ENCODE assay signal across 19 cellular contexts in the genomic region with DNA sequence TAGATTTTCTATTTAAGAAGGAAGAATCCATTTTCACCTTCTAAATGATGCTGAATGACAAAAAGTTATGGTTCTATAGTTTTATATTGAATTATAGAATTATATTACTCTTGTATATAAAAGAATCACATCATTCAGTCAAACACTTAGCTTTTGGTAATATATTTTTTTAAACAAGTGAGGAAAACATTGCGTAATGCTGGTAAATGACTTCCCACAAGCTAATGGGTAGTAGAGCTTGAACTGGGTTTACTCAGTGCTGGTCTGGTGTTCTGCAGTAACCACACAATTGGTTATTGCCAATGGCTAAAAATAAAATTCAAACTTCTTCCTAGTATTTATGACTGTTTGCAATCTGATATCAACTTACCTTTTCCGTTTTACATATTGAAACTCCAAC. TPM values are rescaled to one million over a fixed set of nuclear protein-coding genes. Genes with fewer than 3 reads are reported as not detected.
"Had no signal": no experiment of that assay in that cellular context is flagged by ENCODE, and none has a peak within 500 bp of the region (broad histone marks: within the 10 kb centered on the region; RNA-seq: fewer than 3 reads in every experiment).

No MANE protein-coding gene starts in this region.

- H3K9me3 ChIP-seq: gastrocnemius medialis, left ventricle myocardium inferior, prostate gland, thyroid gland had no signal

- H3K27me3 Mint-ChIP-seq: activated B cell treated with CpG ODN at 0.5 μM for 24 hours; stimulated activated naive B cell treated with anti-CD40 and anti-IgM and Interleukin-4, amounts not matched to agents 10 μg/mL and 1 μg/mL and 100 μg/mL, for 72 hours had no signal

- H3K4me1 Mint-ChIP-seq: activated B cell treated with CpG ODN at 0.5 μM for 24 hours; activated CD4-positive, alpha-beta memory T cell treated with anti-CD3 and anti-CD28 coated beads, Interleukin-2, amount 10 ng/mL, durations not matched to agents 7 days and 5 days; activated CD8-positive, alpha-beta memory T cell treated with anti-CD3 and anti-CD28 coated beads, Interleukin-2, amount 10 ng/mL, durations not matched to agents 7 days and 5 days; activated T-helper 17 cell treated with anti-CD3 and anti-CD28 coated beads, Interleukin-2, amount 50 U/mL, for 72 hours; stimulated activated naive B cell treated with anti-CD40 and anti-IgM and Interleukin-4, amounts not matched to agents 10 μg/mL and 1 μg/mL and 100 μg/mL, for 72 hours had no signal

- DNase-seq: activated B cell treated with CpG ODN at 0.5 μM for 24 hours; activated CD4-positive, alpha-beta memory T cell treated with anti-CD3 and anti-CD28 coated beads, Interleukin-2, amount 10 ng/mL, durations not matched to agents 7 days and 5 days; activated CD4-positive, alpha-beta T cell treated with anti-CD3 and anti-CD28 coated beads for 4 hours; activated CD8-positive, alpha-beta memory T cell treated with anti-CD3 and anti-CD28 coated beads, Interleukin-2, amount 10 ng/mL, durations not matched to agents 7 days and 5 days; activated naive CD4-positive, alpha-beta T cell; activated naive CD8-positive, alpha-beta T cell treated with anti-CD3 and anti-CD28 coated beads for 36 hours; amygdala; effector memory CD8-positive, alpha-beta T cell; gastrocnemius medialis; head of caudate nucleus; kidney glomerular epithelial cell; left ventricle myocardium inferior; occipital lobe; stimulated activated naive B cell treated with anti-CD40 and anti-IgM and Interleukin-4, amounts not matched to agents 10 μg/mL and 1 μg/mL and 100 μg/mL, for 72 hours; T-cell; thyroid gland had no signal

- H3K36me3 Mint-ChIP-seq: activated CD8-positive, alpha-beta memory T cell treated with anti-CD3 and anti-CD28 coated beads, Interleukin-2, amount 10 ng/mL, durations not matched to agents 7 days and 5 days; activated naive CD8-positive, alpha-beta T cell treated with anti-CD3 and anti-CD28 coated beads for 36 hours; stimulated activated naive B cell treated with anti-CD40 and anti-IgM and Interleukin-4, amounts not matched to agents 10 μg/mL and 1 μg/mL and 100 μg/mL, for 72 hours; T-cell had no signal

- H3K4me1 ChIP-seq: prostate gland, thyroid gland had no signal

- H3K9me3 Mint-ChIP-seq: activated B cell treated with CpG ODN at 0.5 μM for 24 hours; activated CD4-positive, alpha-beta memory T cell treated with anti-CD3 and anti-CD28 coated beads, Interleukin-2, amount 10 ng/mL, durations not matched to agents 7 days and 5 days; activated naive CD8-positive, alpha-beta T cell treated with anti-CD3 and anti-CD28 coated beads for 36 hours; activated T-helper 17 cell treated with anti-CD3 and anti-CD28 coated beads, Interleukin-2, amount 50 U/mL, for 72 hours; effector memory CD8-positive, alpha-beta T cell; stimulated activated naive B cell treated with anti-CD40 and anti-IgM and Interleukin-4, amounts not matched to agents 10 μg/mL and 1 μg/mL and 100 μg/mL, for 72 hours; T-cell had no signal

- H3K27ac ChIP-seq: gastrocnemius medialis, left ventricle myocardium inferior, prostate gland, thyroid gland had no signal

- H3K27me3 ChIP-seq: gastrocnemius medialis, thyroid gland had no signal

- H3K36me3 ChIP-seq: gastrocnemius medialis, left ventricle myocardium inferior, prostate gland, thyroid gland had no signal

- H3K4me3 Mint-ChIP-seq: activated B cell treated with CpG ODN at 0.5 μM for 24 hours; activated CD4-positive, alpha-beta memory T cell treated with anti-CD3 and anti-CD28 coated beads, Interleukin-2, amount 10 ng/mL, durations not matched to agents 7 days and 5 days; activated CD8-positive, alpha-beta memory T cell treated with anti-CD3 and anti-CD28 coated beads, Interleukin-2, amount 10 ng/mL, durations not matched to agents 7 days and 5 days; activated naive CD8-positive, alpha-beta T cell treated with anti-CD3 and anti-CD28 coated beads for 36 hours; activated T-helper 17 cell treated with anti-CD3 and anti-CD28 coated beads, Interleukin-2, amount 50 U/mL, for 72 hours; effector memory CD8-positive, alpha-beta T cell; stimulated activated naive B cell treated with anti-CD40 and anti-IgM and Interleukin-4, amounts not matched to agents 10 μg/mL and 1 μg/mL and 100 μg/mL, for 72 hours; T-cell had no signal

- H3K4me3 ChIP-seq: gastrocnemius medialis, left ventricle myocardium inferior, prostate gland, thyroid gland had no signal

- ATAC-seq: activated CD8-positive, alpha-beta memory T cell treated with anti-CD3 and anti-CD28 coated beads, Interleukin-2, amount 10 ng/mL, durations not matched to agents 7 days and 5 days; activated T-helper 17 cell treated with anti-CD3 and anti-CD28 coated beads, Interleukin-2, amount 50 U/mL, for 72 hours; effector memory CD8-positive, alpha-beta T cell; gastrocnemius medialis; sciatic nerve; stimulated activated naive B cell treated with anti-CD40 and anti-IgM and Interleukin-4, amounts not matched to agents 10 μg/mL and 1 μg/mL and 100 μg/mL, for 72 hours; T-cell had no signal

RNA-seq across cellular contexts. Expression of a gene that starts 10.6 kb away (rescaled TPM):
- total RNA-seq: activated B cell treated with CpG ODN at 0.5 μM for 24 hours had no signal
